8 cellular contexts compared by ENCODE assay signal in the genomic region with DNA sequence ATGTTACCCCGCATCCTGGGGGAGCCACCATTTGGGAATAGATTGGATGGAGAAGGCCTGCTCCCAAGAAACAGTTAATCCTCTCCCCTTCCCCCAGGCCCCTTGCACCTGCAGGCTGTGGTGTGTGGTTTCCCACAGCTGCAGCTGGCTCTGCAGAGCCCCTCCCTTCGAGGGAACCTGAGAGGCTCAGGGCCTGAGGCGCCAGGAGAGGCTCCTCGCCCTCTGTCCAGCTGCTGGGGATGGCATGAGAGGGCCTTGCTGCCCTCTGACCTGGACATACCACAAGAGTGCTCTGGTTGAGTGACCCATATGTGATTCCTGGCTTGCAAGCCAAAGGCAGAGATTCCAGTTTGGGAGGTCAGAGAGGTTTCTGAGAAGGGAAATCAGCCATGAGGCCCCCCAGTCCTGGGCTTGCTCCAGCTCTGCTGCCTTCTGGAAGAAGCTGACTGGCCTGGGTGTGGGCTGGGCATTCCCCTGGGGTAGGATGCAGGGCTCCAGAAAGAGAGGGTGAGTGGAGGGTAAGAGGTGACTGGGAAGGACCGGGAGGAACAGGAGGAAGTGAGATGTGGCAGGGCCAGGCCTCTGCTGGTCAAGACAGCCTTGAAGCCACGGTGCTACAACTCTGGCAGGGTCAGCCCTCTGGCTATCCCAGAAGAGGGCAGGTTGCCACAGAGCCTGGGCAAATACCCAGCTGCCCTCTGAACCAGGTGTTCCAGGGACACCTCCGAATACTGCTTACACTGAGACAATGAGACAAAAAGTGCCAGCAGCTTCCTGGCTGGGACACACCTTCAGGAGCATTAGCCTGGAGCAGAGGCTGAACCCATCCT. TPM values are rescaled to one million over a fixed set of nuclear protein-coding genes. Genes with fewer than 3 reads are reported as not detected.
DNase-seq lines count a peak whose midpoint lies in the region; ATAC-seq and TF ChIP-seq lines count a peak whose summit lies in the region.

No MANE protein-coding gene starts in this region.

- ATAC-seq in GM19438 (IDR thresholded peaks at IDR 0.05; ENCODE audit: low read depth, unreplicated experiment) (peak; percentile 69), HG03442 (IDR thresholded peaks at IDR 0.05; ENCODE audit: unreplicated experiment) (peak; percentile 54)

- intact Hi-C loops in spleen (cut with DNase I; ENCODE audit: low total_unique reads) (no loop called here), ovary (cut with DNase I) (loop anchor here in 2 of 4 donors (5.0 to 10.0 kb wide), 2 partner anchors 42 to 50 kb away; a partner anchor contains a TSS)

- peaks cover 0 to 6% (median 0%) of the 10 kb centered on the region in 6 donors for H3K36me3 ChIP-seq in spleen
- H3K36me3 ChIP-seq in ovary = no peaks in the 10 kb centered on the region

- H3K27ac ChIP-seq in RWPE1 (peak overlapping the region; percentile 77), spleen (peak overlapping the region in 7 of 8 donors; percentile 26 to 81 (median 72)), ovary (no peak overlapping the region)

- H3K9me3 ChIP-seq in spleen (no peaks in the 10 kb centered on the region), ovary (no peaks in the 10 kb centered on the region)

- peaks cover 24 to 64% (median 39%) of the 10 kb centered on the region in 6 donors for H3K4me1 ChIP-seq in spleen
- peaks cover 9% of the 10 kb centered on the region for H3K4me1 ChIP-seq in ovary (ENCODE audit: insufficient read depth)

- TF ChIP-seq CTCF in RWPE1 (conservative IDR thresholded peaks at IDR 0.05; ENCODE audit: low read depth) (no peak), fibroblast of the aortic adventitia (IDR thresholded peaks at IDR 0.05; ENCODE audit: insufficient read depth, low read length) (no peak), spleen (IDR thresholded peaks at IDR 0.05 in 8 of 11, conservative IDR thresholded peaks at IDR 0.05 in 3 of 11) (no peak), ovary (IDR thresholded peaks at IDR 0.05) (no peak)

- POLR2A ChIA-PET in RWPE1 (lab: Yijun Ruan, JAX; ENCODE audit: low non-redundant PET) = no interaction called here

- no peaks in the 10 kb centered on the region for H3K27me3 ChIP-seq in spleen (replicated peaks in 1 of 7)
- H3K27me3 ChIP-seq in ovary = no peaks in the 10 kb centered on the region

- DNase-seq in GF-D8 (lab: John Stamatoyannopoulos, UW) (peak; percentile 20), RWPE1 (ENCODE audit: low spot score) (no peak), fibroblast of the aortic adventitia (ENCODE audit: low read depth) (peak; percentile 34), spleen (peak; percentile 90), ovary (no peak)
- no peak for DNase-seq in effector CD4-positive, alpha-beta T cell

- TF ChIP-seq POLR2A in spleen (IDR thresholded peaks at IDR 0.05) = no peak
- no peak for TF ChIP-seq POLR2A in ovary (IDR thresholded peaks at IDR 0.05)

- no peak for TF ChIP-seq EP300 in ovary (IDR thresholded peaks at IDR 0.05)

- CTCF ChIA-PET in RWPE1 (lab: Yijun Ruan, JAX) = interaction anchor here (0.6 to 1.8 kb wide), 3 partner anchors 39 to 50 kb away, joined by 3 to 10 read pairs (median 3); no protein-coding TSS in a partner anchor

- H3K4me3 ChIP-seq in fibroblast of the aortic adventitia (ENCODE audit: low read depth, low read length) (no peak overlapping the region), spleen (no peak overlapping the region), ovary (no peak overlapping the region)

- WGBS in spleen, 5 donors = 23 to 45% (median 35%) methylated on average over 4 to 7 of the region's 7 CpGs
- 58 to 62% (median 60%) methylated on average over 7 of the region's 7 CpGs for WGBS in ovary, 3 donors

RNA-seq across cellular contexts. Expression of a gene that starts 16.0 kb away (rescaled TPM):
- total RNA-seq in fibroblast of the aortic adventitia (ENCODE audit: low replicate concordance) (135 and 204 TPM in 2 replicates), spleen (100 to 1,000 TPM; 109 to 256 (median 145) TPM), ovary (100 to 1,000 TPM; 155 to 226 (median 205) TPM)
- polyA plus RNA-seq in spleen (100 to 1,000 TPM; 295 to 356 (median 353) TPM), ovary (100 to 1,000 TPM; 444 to 451 TPM)

RNA-seq across cellular contexts. Expression of a gene that starts 53.7 kb away (rescaled TPM):
- total RNA-seq in fibroblast of the aortic adventitia (ENCODE audit: low replicate concordance) (2.3 and 10.6 TPM in 2 replicates), spleen (10 to 100 TPM; 16.9 to 77.9 (median 36.1) TPM), ovary (10 to 100 TPM in 6 of 7 donors, 1 to 10 TPM in 1; 5.7 to 26.5 (median 20.3) TPM)
- polyA plus RNA-seq in spleen (10 to 100 TPM; 25.5 to 33.1 (median 27.7) TPM), ovary (10 to 100 TPM; 12.7 to 14.3 TPM)

Comparison
In these comparisons a context has a peak if more than half of its experiments do, and no peak if none do; other contexts are left out.
1. DNase-seq: peak in GF-D8 (single experiment), fibroblast of the aortic adventitia (single experiment) and spleen (single experiment); none in RWPE1 (single experiment), ovary (0 of 5) and effector CD4-positive, alpha-beta T cell (single experiment).
2. H3K27ac ChIP-seq: peak in RWPE1 (single experiment) and spleen (7 of 8); none in ovary (0 of 2).